In the genomic region with DNA sequence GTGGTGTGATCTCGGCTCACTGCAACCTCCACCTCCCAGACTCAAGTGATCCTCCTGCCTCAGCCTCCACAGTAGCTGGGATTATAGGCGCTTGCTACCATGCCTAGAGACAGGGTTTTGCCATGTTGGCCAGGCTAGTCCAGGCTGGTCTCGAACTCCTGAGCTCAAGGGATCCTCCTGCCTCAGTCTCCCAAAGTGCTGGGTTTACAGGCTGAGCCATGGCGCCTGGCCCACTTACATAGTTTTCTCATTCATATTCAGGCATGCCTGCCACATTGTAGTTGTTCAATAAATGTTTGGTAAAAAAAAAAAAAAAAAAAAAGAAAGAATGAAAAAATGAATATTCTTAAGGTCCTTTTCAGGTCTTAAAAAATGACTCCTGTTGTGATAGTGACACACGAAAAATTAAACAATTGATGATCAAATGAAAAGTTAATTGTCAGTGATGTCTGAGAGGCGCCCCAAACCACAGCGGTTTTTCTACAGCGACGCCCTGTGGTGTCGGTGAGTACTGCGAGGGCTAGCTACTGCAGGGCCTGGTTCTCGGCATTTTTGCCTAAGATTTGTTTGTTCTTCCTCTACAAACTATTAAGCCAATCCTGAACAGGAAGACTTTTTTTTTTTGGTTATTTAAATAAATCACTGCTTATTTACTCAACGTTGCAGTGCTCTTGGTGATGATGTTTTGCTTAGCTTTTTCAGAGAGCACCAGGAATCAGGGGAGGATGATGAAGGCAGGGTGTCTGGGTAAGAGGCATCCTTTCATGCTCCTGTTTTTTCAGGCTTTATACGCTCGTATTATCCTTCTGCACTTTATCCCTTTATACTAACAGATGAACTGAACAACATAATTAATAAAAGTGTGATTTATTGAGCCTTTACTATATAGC, we compare ENCODE assay signal across 8 cellular contexts.
A peak's percentile ranks its signal among the peaks of the same experiment; 100 is the strongest.
DNase-seq lines count a peak whose midpoint lies in the region; ATAC-seq and FAIRE-seq lines count a peak whose summit lies in the region.

No MANE protein-coding gene starts in this region.

- WGBS in aorta, 2 donors = 44 to 46% methylated on average over 15 of the region's 15 CpGs

- FAIRE-seq in endometrium (lab: Jason Lieb, UNC) = peak; percentile 23

- no peaks in the 10 kb centered on the region for H3K36me3 ChIP-seq in aorta (ENCODE audit: control insufficient read depth in 1 of 2, insufficient read depth in 2 of 2, low read length in 1 of 2)

- DNase-seq in Ammon's horn (ENCODE audit: low spot score) = peak; percentile 54
- DNase-seq in SK-N-DZ (ENCODE audit: low spot score) = peak; percentile 41
- DNase-seq in mucosa of gallbladder (ENCODE audit: low spot score) = peak; percentile 62
- DNase-seq in aorta = peak; percentile 66 to 90
- DNase-seq in DMS153 treated with DMSO at 0.1 percent for 48 hours (lab: John Stamatoyannopoulos, UW; ENCODE audit: unreplicated experiment) = no peak

- H3K4me3 ChIP-seq in aorta (ENCODE audit: low read length in 2 of 2) = no peak overlapping the region

- ATAC-seq in GM18502 (IDR thresholded peaks at IDR 0.05; ENCODE audit: poor library complexity, unreplicated experiment) = peak; percentile 92
- peak; percentile 77 for ATAC-seq in HG03139 (IDR thresholded peaks at IDR 0.05; ENCODE audit: unreplicated experiment)
- ATAC-seq in aorta (ENCODE audit: low FRiP score) = peak; percentile 86

- no peak overlapping the region for H3K27ac ChIP-seq in aorta (ENCODE audit: low read depth in 1 of 2, low read length in 2 of 2)

- no peaks in the 10 kb centered on the region for H3K4me1 ChIP-seq in aorta (ENCODE audit: control insufficient read depth in 1 of 2, insufficient read depth in 2 of 2, low read length in 2 of 2)

- no peaks in the 10 kb centered on the region for H3K27me3 ChIP-seq in aorta (ENCODE audit: control insufficient read depth in 1 of 2, insufficient read depth in 2 of 2, low read length in 1 of 2)

- intact Hi-C loops in aorta (cut with DNase I) = loop anchor here (5.0 kb wide), 1 partner anchor 355 kb away; no protein-coding TSS in a partner anchor

- H3K9me3 ChIP-seq in aorta (ENCODE audit: control insufficient read depth, low read length) = no peaks in the 10 kb centered on the region
